In the genomic region with DNA sequence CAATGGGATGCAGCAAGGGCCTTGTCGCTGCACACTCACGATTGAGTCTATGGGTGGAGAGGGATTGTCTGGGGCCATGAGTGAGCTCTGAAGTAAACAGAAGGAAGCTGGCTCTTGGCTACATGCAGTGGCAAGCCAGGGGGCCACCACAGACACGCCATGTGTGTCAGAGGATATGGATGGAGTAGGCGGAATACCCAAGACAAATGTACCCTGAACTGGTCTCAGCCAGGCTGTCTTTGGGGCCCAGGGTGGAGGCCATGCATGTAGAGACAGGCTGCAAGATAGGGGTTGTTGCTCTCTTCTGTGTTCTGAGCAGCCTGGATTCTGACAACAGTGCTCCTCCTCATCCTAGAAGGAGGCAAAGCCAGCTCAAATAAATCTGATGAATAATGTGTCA, we compare ENCODE assay signal across 22 cellular contexts. TPM values are rescaled to one million over a fixed set of nuclear protein-coding genes. Genes with fewer than 3 reads are reported as not detected.
DNase-seq lines count a peak whose midpoint lies in the region; ATAC-seq and TF ChIP-seq lines count a peak whose summit lies in the region.
"Had no signal": no experiment of that assay in that cellular context is flagged by ENCODE, and none has a peak within 500 bp of the region (broad histone marks: within the 10 kb centered on the region; RNA-seq: fewer than 3 reads in every experiment).

No MANE protein-coding gene starts in this region.

- no peak overlapping the region for H3K9ac ChIP-seq in neuronal stem cell (ENCODE audit: low read depth, low read length, poor library complexity)
- H3K9ac ChIP-seq: BLaER1 treated with 17β-estradiol and CSF1 and Interleukin-3, amounts not matched to agents 10 nM and 100 nM; GM23248 had no signal

- H2BK5ac ChIP-seq in neuronal stem cell (ENCODE audit: low read length) = no peak overlapping the region

- H3K36me3 Mint-ChIP-seq in type B pancreatic cell = no peaks in the 10 kb centered on the region
- H3K36me3 Mint-ChIP-seq: CD8-positive, alpha-beta T cell; IgD-negative memory B cell had no signal

- no peaks in the 10 kb centered on the region for H3K36me3 ChIP-seq in neuronal stem cell (replicated peaks in 1 of 2; ENCODE audit: control insufficient read depth in 2 of 2, insufficient read depth in 2 of 2, low read length in 2 of 2)
- H3K36me3 ChIP-seq: BLaER1 treated with 17β-estradiol and CSF1 and Interleukin-3, amounts not matched to agents 10 nM and 100 nM had no signal

- no peak overlapping the region for H3K27ac Mint-ChIP-seq in type B pancreatic cell
- H3K27ac Mint-ChIP-seq: CD8-positive, alpha-beta T cell; IgD-negative memory B cell had no signal

- peaks cover 4% of the 10 kb centered on the region for H3K4me1 Mint-ChIP-seq in type B pancreatic cell (ENCODE audit: unreplicated experiment)
- H3K4me1 Mint-ChIP-seq: IgD-negative memory B cell had no signal

- no peak overlapping the region for H4K91ac ChIP-seq in neuronal stem cell (ENCODE audit: low read depth, low read length, poor library complexity)

- no peak for TF ChIP-seq CTCF in type B pancreatic cell (conservative IDR thresholded peaks at IDR 0.05)

- H3K4me2 ChIP-seq in neuronal stem cell (ENCODE audit: insufficient read depth, low read length, poor library complexity, severe bottlenecking) = no peak overlapping the region
- H3K4me2 ChIP-seq: BLaER1 treated with 17β-estradiol and CSF1 and Interleukin-3, amounts not matched to agents 10 nM and 100 nM had no signal

- no peak overlapping the region for H3K4ac ChIP-seq in neuronal stem cell (ENCODE audit: low read length)

- H3K23ac ChIP-seq in neuronal stem cell (ENCODE audit: low read depth, low read length, poor library complexity) = no peak overlapping the region

- peak overlapping the region; percentile 9 for H2AK5ac ChIP-seq in neuronal stem cell (ENCODE audit: low read depth, low read length)

- H3K4me1 ChIP-seq in right cardiac atrium (ENCODE audit: control insufficient read depth, insufficient read depth, low read length) (peaks cover 4% of the 10 kb centered on the region), neuronal stem cell (ENCODE audit: control insufficient read depth in 2 of 2, insufficient read depth in 1 of 2, low read depth in 1 of 2, low read length in 2 of 2) (peaks cover 2 to 5% of the 10 kb centered on the region in 2 donors)

- no peaks in the 10 kb centered on the region for H3K79me1 ChIP-seq in neuronal stem cell (ENCODE audit: low read depth, low read length)

- H2BK12ac ChIP-seq in neuronal stem cell (ENCODE audit: low read length) = no peak overlapping the region

- no peak overlapping the region for H3K18ac ChIP-seq in neuronal stem cell (ENCODE audit: low read length)

- peak overlapping the region; percentile 3 for H3K27ac ChIP-seq in right cardiac atrium (ENCODE audit: low read length)
- peak overlapping the region; percentile 60 for H3K27ac ChIP-seq in epithelial cell of prostate
- no peak overlapping the region for H3K27ac ChIP-seq in neuronal stem cell (replicated peaks; ENCODE audit: low read length)
- H3K27ac ChIP-seq: BLaER1 treated with 17β-estradiol and CSF1 and Interleukin-3, amounts not matched to agents 10 nM and 100 nM; GM23248 had no signal

- no peak for DNase-seq in right cardiac atrium
- DNase-seq in Right ventricle myocardium inferior (ENCODE audit: missing footprints) = no peak
- peak; percentile 22 for DNase-seq in epithelial cell of prostate (ENCODE audit: low read depth, low spot score)
- no peak for DNase-seq in neuronal stem cell (ENCODE audit: low spot score)
- DNase-seq in cortex of kidney (lab: John Stamatoyannopoulos, UW) = no peak
- no peak for DNase-seq in KG1 (lab: John Stamatoyannopoulos, UW)
- DNase-seq in type B pancreatic cell (ENCODE audit: extremely low spot score, unreplicated experiment) = no peak
- DNase-seq: Calu3; CD8-positive, alpha-beta T cell; EL; GM23248; Kasumi-1; MM.1S; NCI-H1092; NCI-H1436 treated with DMSO at 0.1 percent for 48 hours; NCI-H2029; NCI-H2171; NCI-H446 had no signal

- no peaks in the 10 kb centered on the region for H3K27me3 Mint-ChIP-seq in type B pancreatic cell

- H3K4me3 Mint-ChIP-seq in type B pancreatic cell = no peak overlapping the region
- H3K4me3 Mint-ChIP-seq: CD8-positive, alpha-beta T cell; IgD-negative memory B cell had no signal

- 85% methylated on average over 4 of the region's 4 CpGs for WGBS in right cardiac atrium
- no CpG with 5 or more reads among the region's 4 CpGs for WGBS in neuronal stem cell (ENCODE audit: extremely low coverage in 2 of 2, insufficient read length in 2 of 2, insufficient replicate concordance in 1 of 2), 2 donors

- H3K27me3 ChIP-seq in right cardiac atrium (ENCODE audit: control insufficient read depth, insufficient read depth) (no peaks in the 10 kb centered on the region), neuronal stem cell (ENCODE audit: control insufficient read depth in 3 of 3, insufficient read depth in 3 of 3, low read depth in 1 of 3, low read length in 3 of 3) (peaks cover 0 to 15% (median 0%) of the 10 kb centered on the region in 3 experiments)
- H3K27me3 ChIP-seq: BLaER1 treated with 17β-estradiol and CSF1 and Interleukin-3, amounts not matched to agents 10 nM and 100 nM had no signal

- no peak overlapping the region for H2AFZ ChIP-seq in neuronal stem cell (ENCODE audit: low read length)
- H2AFZ ChIP-seq: GM23248 had no signal

- ATAC-seq in right cardiac atrium = no peak
- ATAC-seq in Right ventricle myocardium inferior = no peak
- ATAC-seq: CD8-positive, alpha-beta T cell; GM12878; Panc1 had no signal

- intact Hi-C loops in right cardiac atrium (cut with DNase I) = no loop called here
- intact Hi-C loops in Right ventricle myocardium inferior (cut with DNase I) = no loop called here

- H3K9me3 ChIP-seq in right cardiac atrium (ENCODE audit: control insufficient read depth, low read length) (no peaks in the 10 kb centered on the region), neuronal stem cell (replicated peaks in 1 of 2; ENCODE audit: control insufficient read depth in 2 of 2, insufficient read depth in 1 of 2, low read depth in 1 of 2, low read length in 2 of 2) (no peaks in the 10 kb centered on the region)

- H3K14ac ChIP-seq in neuronal stem cell (ENCODE audit: low read length) = no peak overlapping the region

- H4K8ac ChIP-seq in neuronal stem cell (ENCODE audit: low read depth, low read length) = no peak overlapping the region

- no peak overlapping the region for H2BK120ac ChIP-seq in neuronal stem cell (ENCODE audit: low read depth, low read length)

- no peaks in the 10 kb centered on the region for H3K9me3 Mint-ChIP-seq in type B pancreatic cell

- H3K4me3 ChIP-seq in right cardiac atrium (ENCODE audit: low read length) (no peak overlapping the region), neuronal stem cell (ENCODE audit: low read length in 2 of 2) (no peak overlapping the region)
- H3K4me3 ChIP-seq: BLaER1 treated with 17β-estradiol and CSF1 and Interleukin-3, amounts not matched to agents 10 nM and 100 nM; GM12878; GM23248 had no signal

- H2BK15ac ChIP-seq in neuronal stem cell (ENCODE audit: low read length) = no peak overlapping the region

RNA-seq across cellular contexts. Expression of a gene that starts 24.0 kb away (rescaled TPM):
- total RNA-seq in right cardiac atrium = 10 to 100 TPM; 24.0 to 38.3 (median 32.1) TPM
- 14.8 TPM for polyA plus RNA-seq in right cardiac atrium
- 44.7 TPM for total RNA-seq in Right ventricle myocardium inferior
- 18.3 TPM for polyA plus RNA-seq in neuronal stem cell (2013, experiment 1 of 2)
- polyA plus RNA-seq in neuronal stem cell (2013, experiment 2 of 2) = 18.0 TPM
- 26.1 and 38.7 TPM in 2 replicates for total RNA-seq in type B pancreatic cell (ENCODE audit: low replicate concordance)
